Comparison of ENCODE assay signal across 9 cellular contexts in genomic region chr5:96434201-96434645, GRCh38. TPM values are rescaled to one million over a fixed set of nuclear protein-coding genes. Genes with fewer than 3 reads are reported as not detected.
A peak's percentile ranks its signal among the peaks of the same experiment; 100 is the strongest.
DNase-seq lines count a peak whose midpoint lies in the region; ATAC-seq, FAIRE-seq and TF ChIP-seq lines count a peak whose summit lies in the region.
"Had no signal": no experiment of that assay in that cellular context is flagged by ENCODE, and none has a peak within 500 bp of the region (broad histone marks: within the 10 kb centered on the region; RNA-seq: fewer than 3 reads in every experiment).

No MANE protein-coding gene starts in this region.

- H3K4me3 Mint-ChIP-seq in activated B cell treated with CpG ODN at 0.5 μM for 24 hours (no peak overlapping the region), mesothelial cell of epicardium (no peak overlapping the region)

- dilution Hi-C loops in endothelial cell of umbilical vein (cut with MboI; ENCODE audit: extremely low pct_ligation_motif_present, low sequenced_read_pairs): no loop called here

- no peak overlapping the region for H3K27ac Mint-ChIP-seq in activated B cell treated with CpG ODN at 0.5 μM for 24 hours
- no peak overlapping the region for H3K27ac Mint-ChIP-seq in mesothelial cell of epicardium

- peaks cover 27 to 34% of the 10 kb centered on the region in 2 experiments for H3K27me3 ChIP-seq in endothelial cell of umbilical vein (ENCODE audit: control insufficient read depth in 2 of 2, insufficient read depth in 2 of 2, low read length in 2 of 2)
- H3K27me3 ChIP-seq in thyroid gland: peaks cover 7% of the 10 kb centered on the region

- CTCF ChIA-PET in activated B cell treated with CpG ODN at 0.5 μM for 24 hours (lab: Charles Lee) (interaction anchor here (1.0 kb wide), 1 partner anchor 7 kb away, joined by 4 read pairs; no protein-coding TSS in a partner anchor), endothelial cell of umbilical vein (lab: Charles Lee) (interaction anchor here (0.6 to 2.5 kb wide), 22 partner anchors 8 to 541 kb away, joined by 3 to 20 read pairs (median 4); no protein-coding TSS in a partner anchor)

- intact Hi-C loops in activated B cell treated with CpG ODN at 0.5 μM for 24 hours (cut with micrococcal nuclease): no loop called here
- intact Hi-C loops in endothelial cell of umbilical vein (cut with micrococcal nuclease): loop anchor here (1.0 to 2.0 kb wide), 4 partner anchors 25 to 167 kb away; no protein-coding TSS in a partner anchor
- intact Hi-C loops in thyroid gland (cut with DNase I): no loop called here

- no peak for TF ChIP-seq CTCF in GM10266 (IDR thresholded peaks at IDR 0.05; ENCODE audit: control insufficient read depth, insufficient read depth, low read depth, missing control alignments)
- no peak for TF ChIP-seq CTCF in activated B cell treated with CpG ODN at 0.5 μM for 24 hours (IDR thresholded peaks at IDR 0.05)
- TF ChIP-seq CTCF in endothelial cell of umbilical vein (IDR thresholded peaks at IDR 0.05; ENCODE audit: extremely low read depth in 1 of 2, insufficient read depth in 1 of 2, low read depth in 1 of 2, low read length in 2 of 2): peak in 1 of 2 donors; percentile 10
- no peak for TF ChIP-seq CTCF in mesothelial cell of epicardium (IDR thresholded peaks at IDR 0.05; ENCODE audit: unreplicated experiment)
- TF ChIP-seq CTCF in thyroid gland (IDR thresholded peaks at IDR 0.05): no peak

- no peaks in the 10 kb centered on the region for H3K36me3 ChIP-seq in endothelial cell of umbilical vein (ENCODE audit: control insufficient read depth in 2 of 2, extremely low read depth in 1 of 2, insufficient read depth in 2 of 2, low read length in 2 of 2)
- H3K36me3 ChIP-seq in thyroid gland: no peaks in the 10 kb centered on the region

- POLR2A ChIA-PET in activated B cell treated with CpG ODN at 0.5 μM for 24 hours (lab: Charles Lee): no interaction called here
- POLR2A ChIA-PET in endothelial cell of umbilical vein (lab: Charles Lee): interaction anchor here (0.7 kb wide), 1 partner anchor 50 kb away, joined by 3 read pairs; no protein-coding TSS in a partner anchor

- peaks cover 27% of the 10 kb centered on the region for H3K4me1 Mint-ChIP-seq in activated B cell treated with CpG ODN at 0.5 μM for 24 hours
- H3K4me1 Mint-ChIP-seq in mesothelial cell of epicardium: peaks cover 4% of the 10 kb centered on the region

- no peak overlapping the region for H2AFZ ChIP-seq in endothelial cell of umbilical vein (ENCODE audit: low read depth, low read length)

- H3K9me3 ChIP-seq in endothelial cell of umbilical vein (replicated peaks; ENCODE audit: control insufficient read depth, insufficient read depth, low read length): no peaks in the 10 kb centered on the region
- H3K9me3 ChIP-seq in thyroid gland: no peaks in the 10 kb centered on the region

- H3K27me3 Mint-ChIP-seq in activated B cell treated with CpG ODN at 0.5 μM for 24 hours: peaks cover 47% of the 10 kb centered on the region
- H3K27me3 Mint-ChIP-seq in mesothelial cell of epicardium (ENCODE audit: low read depth): peaks cover 92% of the 10 kb centered on the region

- peak; percentile 78 for FAIRE-seq in endothelial cell of umbilical vein (lab: Jason Lieb, UNC)
- FAIRE-seq: TTC549 had no signal

- H3K9me1 ChIP-seq in endothelial cell of umbilical vein (replicated peaks; ENCODE audit: control insufficient read depth, extremely low read depth, insufficient read depth, low read length): no peaks in the 10 kb centered on the region

- BruUV-seq in endothelial cell of umbilical vein (replicated peaks; lab: Mats Ljungman, UMichigan): no TSS peak

- TF ChIP-seq POLR2A in endothelial cell of umbilical vein (IDR thresholded peaks at IDR 0.05; ENCODE audit: low read depth, low read length) (no peak), thyroid gland (IDR thresholded peaks at IDR 0.05) (no peak)

- no peak overlapping the region for H3K4me3 ChIP-seq in endothelial cell of umbilical vein (replicated peaks in 1 of 3; ENCODE audit: insufficient read depth in 1 of 3, low read depth in 1 of 3, low read length in 3 of 3)
- H3K4me3 ChIP-seq in thyroid gland (replicated peaks in 1 of 3): no peak overlapping the region

- H3K4me2 ChIP-seq in endothelial cell of umbilical vein (ENCODE audit: insufficient read depth, low read length): peak overlapping the region; percentile 29

- no peaks in the 10 kb centered on the region for H3K36me3 Mint-ChIP-seq in activated B cell treated with CpG ODN at 0.5 μM for 24 hours (ENCODE audit: low read depth)
- no peaks in the 10 kb centered on the region for H3K36me3 Mint-ChIP-seq in mesothelial cell of epicardium

- DNase-seq in GM10266 (ENCODE audit: extremely low spot score): peak; percentile 38
- peak; percentile 42 to 66 for DNase-seq in NCI-H1930 (lab: John Stamatoyannopoulos, UW)
- DNase-seq in activated B cell treated with CpG ODN at 0.5 μM for 24 hours: no peak
- peak; percentile 75 for DNase-seq in endothelial cell of umbilical vein (ENCODE audit: low read depth, low spot score)
- DNase-seq in mesothelial cell of epicardium (ENCODE audit: low spot score in 2 of 2, unreplicated experiment in 2 of 2): peak; percentile 56 to 82
- peak; percentile 52 to 66 for DNase-seq in thyroid gland

- no peaks in the 10 kb centered on the region for H4K20me1 ChIP-seq in endothelial cell of umbilical vein (replicated peaks; ENCODE audit: control insufficient read depth, extremely low read depth, insufficient read depth, low read length)

- H3K79me2 ChIP-seq in endothelial cell of umbilical vein (ENCODE audit: control insufficient read depth, insufficient read depth, low read length): no peaks in the 10 kb centered on the region

- H3K4me1 ChIP-seq in endothelial cell of umbilical vein (ENCODE audit: control insufficient read depth, extremely low read depth, insufficient read depth, low read length): peaks cover 22% of the 10 kb centered on the region
- H3K4me1 ChIP-seq in thyroid gland: peaks cover 5 to 10% of the 10 kb centered on the region in 2 donors

- ATAC-seq in HG02623 (IDR thresholded peaks at IDR 0.05; ENCODE audit: unreplicated experiment): peak; percentile 75
- ATAC-seq in activated B cell treated with CpG ODN at 0.5 μM for 24 hours (ENCODE audit: low read depth): peak; percentile 60
- ATAC-seq in GM18870 (IDR thresholded peaks at IDR 0.05; ENCODE audit: unreplicated experiment): no peak

- H3K27ac ChIP-seq in endothelial cell of umbilical vein (ENCODE audit: insufficient read depth, low read depth, low read length): no peak overlapping the region
- no peak overlapping the region for H3K27ac ChIP-seq in thyroid gland

- H3K9ac ChIP-seq in endothelial cell of umbilical vein (replicated peaks; ENCODE audit: extremely low read depth, insufficient read depth, low read length): no peak overlapping the region

- 2 to 3% methylated on average over 11 of the region's 11 CpGs for WGBS in thyroid gland, 2 donors

- H3K9me3 Mint-ChIP-seq in activated B cell treated with CpG ODN at 0.5 μM for 24 hours: no peaks in the 10 kb centered on the region
- H3K9me3 Mint-ChIP-seq in mesothelial cell of epicardium: no peaks in the 10 kb centered on the region

TF ChIP-seq in endothelial cell of umbilical vein, 7 proteins besides CTCF, POLR2A, EP300 and RAD21:
- no peak for TF ChIP-seq JUN (IDR thresholded peaks at IDR 0.05; ENCODE audit: borderline replicate concordance, insufficient read depth, insufficient read length, low read depth)
- TF ChIP-seq MYC (IDR thresholded peaks at IDR 0.05; ENCODE audit: low read depth, low read length): no peak
- no peak for TF ChIP-seq GATA2 (IDR thresholded peaks at IDR 0.05; ENCODE audit: insufficient read depth, insufficient read length, low read depth, low read length)
- peak; percentile 30 for TF ChIP-seq POLR2AphosphoS5 (IDR thresholded peaks at IDR 0.05; ENCODE audit: insufficient read depth, low read depth, low read length)
TF ChIP-seq in endothelial cell of umbilical vein: peak in this region for 1.

RNA-seq across cellular contexts. Expression of gene PCSK1, which starts 1.2 kb away (rescaled TPM):
- total RNA-seq in activated B cell treated with CpG ODN at 0.5 μM for 24 hours (not detected in 2 replicates), endothelial cell of umbilical vein (4.3 and 8.7 TPM in 2 replicates), mesothelial cell of epicardium (not detected in 3 replicates), thyroid gland (10 to 100 TPM in 1 of 4 donors, 1 to 10 TPM in 3; 2.3 to 16.8 (median 7.3) TPM)
- 0.75 and 0.95 TPM in 2 replicates for polyA plus RNA-seq in endothelial cell of umbilical vein
- 1.1 and 1.7 TPM in 2 replicates for polyA plus RNA-seq in endothelial cell of umbilical vein (2011; cell fraction: cytosol; rRNA removed)
- polyA plus RNA-seq in endothelial cell of umbilical vein (2011; cell fraction: nucleus; rRNA removed): 1.3 and 1.5 TPM in 2 replicates
- polyA plus RNA-seq in endothelial cell of umbilical vein (2012): 3.1 and 4.5 TPM in 2 replicates
- 1.1 and 1.8 TPM in 2 replicates for polyA minus RNA-seq in endothelial cell of umbilical vein
- 2.6 TPM for polyA minus RNA-seq in endothelial cell of umbilical vein (2011; cell fraction: cytosol; rRNA and poly(A)+ RNA removed)
- polyA minus RNA-seq in endothelial cell of umbilical vein (2011; cell fraction: nucleus; rRNA and poly(A)+ RNA removed): 0.67 and 1.8 TPM in 2 replicates
